ENCODE assay signal across 12 cellular contexts in genomic region chr11:59097938-59098337, GRCh38. TPM values are rescaled to one million over a fixed set of nuclear protein-coding genes. Genes with fewer than 3 reads are reported as not detected.
"Had no signal": no experiment of that assay in that cellular context is flagged by ENCODE, and none has a peak within 500 bp of the region (broad histone marks: within the 10 kb centered on the region; RNA-seq: fewer than 3 reads in every experiment).

No MANE protein-coding gene starts in this region.

RNA-seq across cellular contexts. Expression of gene FAM111B, which starts 9.1 kb away (rescaled TPM):
- total RNA-seq: ascending aorta had no signal

RNA-seq across cellular contexts. Expression of gene GLYATL1B, which starts 11.8 kb away (rescaled TPM):
- total RNA-seq: activated CD4-positive, alpha-beta T cell treated with anti-CD3 and anti-CD28 coated beads for 36 hours; ascending aorta; epithelial cell of proximal tubule; left cardiac atrium; lower leg skin; natural killer cell; ovary; pulmonary artery endothelial cell; suprapubic skin; transverse colon; uterus had no signal
- polyA plus RNA-seq: adipose tissue, ovary had no signal
